1 cellular context compared by ENCODE assay signal in genomic region chr20:1900321-1900791, GRCh38.
TF ChIP-seq lines count a peak whose summit lies in the region.

No MANE protein-coding gene starts in this region.

TF ChIP-seq in HepG2, 621 proteins besides CTCF, POLR2A, EP300 and RAD21 (continued from another document):
- TF ChIP-seq AFF4 (CRISPR knock-in tag; IDR thresholded peaks at IDR 0.05) = no peak
- peak; percentile 57; the same call in 1 of the 2 replicates for TF ChIP-seq ZNF703 (CRISPR knock-in tag; IDR thresholded peaks at IDR 0.05; ENCODE audit: borderline replicate concordance)
- TF ChIP-seq ERF (CRISPR knock-in tag; IDR thresholded peaks at IDR 0.05) = peak; percentile 51; the same call in 1 of the 2 replicates
- TF ChIP-seq TGIF2 (CRISPR knock-in tag; IDR thresholded peaks at IDR 0.05) = 0 out of 2 replicates have a peak, but pooled peaks have one; percentile 35
- TF ChIP-seq TEAD3 (CRISPR knock-in tag; optimal IDR thresholded peaks at IDR 0.05; ENCODE audit: borderline replicate concordance) = peak; percentile 62
- TF ChIP-seq ZNF530 (CRISPR knock-in tag; IDR thresholded peaks at IDR 0.05; ENCODE audit: low read depth) = no peak
- TF ChIP-seq HMG20A (CRISPR knock-in tag; IDR thresholded peaks at IDR 0.05; ENCODE audit: borderline replicate concordance) = 0 out of 2 replicates have a peak, but pooled peaks have one; percentile 19
- TF ChIP-seq MXD1 (CRISPR knock-in tag; IDR thresholded peaks at IDR 0.05) = no peak; the same call in 1 of the 2 replicates
- no peak for TF ChIP-seq FUBP1 (CRISPR knock-in tag; IDR thresholded peaks at IDR 0.05; ENCODE audit: borderline replicate concordance)
- no peak for TF ChIP-seq ZSCAN12 (CRISPR knock-in tag; IDR thresholded peaks at IDR 0.05)
- 0 out of 2 replicates have a peak, but pooled peaks have one; percentile 36 for TF ChIP-seq HBP1 (CRISPR knock-in tag; IDR thresholded peaks at IDR 0.05; ENCODE audit: low read depth)
- peak; percentile 57 for TF ChIP-seq PATZ1 (CRISPR knock-in tag; IDR thresholded peaks at IDR 0.05)
- no peak for TF ChIP-seq ZNF264 (CRISPR knock-in tag; IDR thresholded peaks at IDR 0.05)
- 0 out of 2 replicates have a peak, but pooled peaks have one; percentile 28 for TF ChIP-seq SALL1 (CRISPR knock-in tag; IDR thresholded peaks at IDR 0.05)
- no peak for TF ChIP-seq SAFB2 (CRISPR knock-in tag; IDR thresholded peaks at IDR 0.05; ENCODE audit: borderline replicate concordance, low read depth)
- TF ChIP-seq MYNN (CRISPR knock-in tag; IDR thresholded peaks at IDR 0.05; ENCODE audit: low read depth) = no peak
